Comparison of ENCODE assay signal across 19 cellular contexts in genomic region chr6:131980338-131980790, GRCh38. TPM values are rescaled to one million over a fixed set of nuclear protein-coding genes. Genes with fewer than 3 reads are reported as not detected.
A peak's percentile ranks its signal among the peaks of the same experiment; 100 is the strongest.
DNase-seq lines count a peak whose midpoint lies in the region; ATAC-seq and TF ChIP-seq lines count a peak whose summit lies in the region.
"Had no signal": no experiment of that assay in that cellular context is flagged by ENCODE, and none has a peak within 500 bp of the region (broad histone marks: within the 10 kb centered on the region; RNA-seq: fewer than 3 reads in every experiment).

No MANE protein-coding gene starts in this region.

- H2BK5ac ChIP-seq in IMR-90 (ENCODE audit: low read depth, low read length, poor library complexity, severe bottlenecking): peak overlapping the region; percentile 58

- 0 out of 2 replicates have a peak overlapping the region, but pooled peaks have one; percentile 21 for H3K56ac ChIP-seq in IMR-90 (ENCODE audit: extremely low read depth, insufficient read depth, low read length)

- CTCF ChIA-PET in IMR-90 (lab: Yijun Ruan, JAX): interaction anchor here (0.5 to 1.0 kb wide), 3 partner anchors 9 to 300 kb away, joined by 3 read pairs; no protein-coding TSS in a partner anchor

- H3K79me1 ChIP-seq in IMR-90 (ENCODE audit: low read depth in 1 of 2, low read length in 2 of 2): no peaks in the 10 kb centered on the region

- no peak; the same call in 1 of the 2 replicates for ATAC-seq in IMR-90 (ENCODE audit: low read depth)
- peak; percentile 62 for ATAC-seq in mucosa of descending colon
- ATAC-seq in HG02870 (IDR thresholded peaks at IDR 0.05; ENCODE audit: unreplicated experiment): no peak
- no peak for ATAC-seq in GM21529 (IDR thresholded peaks at IDR 0.05; ENCODE audit: unreplicated experiment)
- no peak for ATAC-seq in GM21447 (IDR thresholded peaks at IDR 0.05; ENCODE audit: unreplicated experiment)

- no peak overlapping the region for H3K4me3 Mint-ChIP-seq in chondrocyte (ENCODE audit: unreplicated experiment)
- H3K4me3 Mint-ChIP-seq: CD14-positive monocyte had no signal

- H3K9me1 ChIP-seq in IMR-90 (ENCODE audit: insufficient read depth, low read length): peaks cover 17% of the 10 kb centered on the region

- TF ChIP-seq POLR2A in IMR-90 (IDR thresholded peaks at IDR 0.05; ENCODE audit: low read depth, low read length): no peak

- DNase-seq in IMR-90 (no peak), chondrocyte (ENCODE audit: low spot score) (no peak), mucosa of descending colon (no peak), SHP77 (lab: John Stamatoyannopoulos, UW) (no peak)
- DNase-seq: COR-L47, DMS53, GOT3, MM.1S, NCI-H1105 treated with DMSO at 0.1 percent for 48 hours, NCI-H187 treated with DMSO at 0.1 percent for 48 hours, NCI-H2171, NCI-H82, SJCRH30 had no signal

- intact Hi-C loops in IMR-90 (cut with micrococcal nuclease): loop anchor here (5.0 kb wide), 1 partner anchor 82 kb away; no protein-coding TSS in a partner anchor
- intact Hi-C loops in mucosa of descending colon (cut with DNase I, micrococcal nuclease): no loop called here

- H3K4me2 ChIP-seq in IMR-90 (ENCODE audit: low read depth, low read length): 0 out of 2 replicates have a peak overlapping the region, but pooled peaks have one; percentile 13
- H3K4me2 ChIP-seq: KMS-11 had no signal

- H3K9me3 ChIP-seq in IMR-90 (ENCODE audit: control insufficient read depth, insufficient read depth, low read length): no peaks in the 10 kb centered on the region
- no peaks in the 10 kb centered on the region for H3K9me3 ChIP-seq in mucosa of descending colon
- H3K9me3 ChIP-seq: SJCRH30 had no signal

- H3K23ac ChIP-seq in IMR-90 (ENCODE audit: low read depth, low read length): peak overlapping the region; percentile 19; the same call in 1 of the 2 replicates

- peaks cover 19% of the 10 kb centered on the region for H3K4me1 ChIP-seq in IMR-90 (ENCODE audit: control insufficient read depth, insufficient read depth, low read length)
- peaks cover 15% of the 10 kb centered on the region for H3K4me1 ChIP-seq in mucosa of descending colon (ENCODE audit: low read depth)
- H3K4me1 ChIP-seq: SJCRH30 had no signal

- peak overlapping the region; percentile 95 for H3K27ac ChIP-seq in 22Rv1
- H3K27ac ChIP-seq in IMR-90 (ENCODE audit: insufficient read depth, low read length): peak overlapping the region; percentile 96
- H3K27ac ChIP-seq: KMS-11, SJCRH30 had no signal

- peak overlapping the region; percentile 58 for H3K27ac Mint-ChIP-seq in chondrocyte (ENCODE audit: unreplicated experiment)
- H3K27ac Mint-ChIP-seq: CD14-positive monocyte had no signal

- TF ChIP-seq CTCF in 22Rv1 (IDR thresholded peaks at IDR 0.05): no peak
- no peak for TF ChIP-seq CTCF in IMR-90 (conservative IDR thresholded peaks at IDR 0.05; ENCODE audit: low read depth, low read length)
- no peak for TF ChIP-seq CTCF in chondrocyte (IDR thresholded peaks at IDR 0.05)
- TF ChIP-seq CTCF in mucosa of descending colon (IDR thresholded peaks at IDR 0.05): no peak

- H3K36me3 Mint-ChIP-seq in chondrocyte (ENCODE audit: low read depth): no peaks in the 10 kb centered on the region
- H3K36me3 Mint-ChIP-seq: CD14-positive monocyte had no signal

- H4K91ac ChIP-seq in IMR-90 (ENCODE audit: insufficient read depth, low read depth, low read length): peak overlapping the region; percentile 74

- H3K27me3 Mint-ChIP-seq in chondrocyte (ENCODE audit: low read depth): no peaks in the 10 kb centered on the region

- peak overlapping the region; percentile 94 for H3K18ac ChIP-seq in IMR-90 (ENCODE audit: low read depth, low read length)

- H2AFZ ChIP-seq in IMR-90 (replicated peaks; ENCODE audit: low read length, poor library complexity): no peak overlapping the region

- H4K8ac ChIP-seq in IMR-90 (ENCODE audit: low read depth in 2 of 2, low read length in 2 of 2): peak overlapping the region; percentile 83 to 92; a peak in 3 of 4 replicates

- H2BK120ac ChIP-seq in IMR-90 (ENCODE audit: low read depth, low read length): peak overlapping the region; percentile 84

- 100% methylated on average over 1 of the region's 1 CpG; no CpG with 5 or more reads in 1 of the 2 experiments for WGBS in IMR-90 (ENCODE audit: extremely low coverage in 2 of 2, insufficient read length in 1 of 2), 2 experiments

- no peaks in the 10 kb centered on the region for H3K27me3 ChIP-seq in IMR-90 (ENCODE audit: control insufficient read depth, insufficient read depth, low read length)
- H3K27me3 ChIP-seq: SJCRH30 had no signal

- H4K5ac ChIP-seq in IMR-90 (ENCODE audit: low read depth, low read length): peak overlapping the region; percentile 92

- BruUV-seq in IMR-90 (replicated peaks; lab: Mats Ljungman, UMichigan): no TSS peak

- peaks cover 83% of the 10 kb centered on the region for H3K4me1 Mint-ChIP-seq in chondrocyte (ENCODE audit: low read depth)
- H3K4me1 Mint-ChIP-seq: CD14-positive monocyte had no signal

- H3K14ac ChIP-seq in IMR-90 (replicated peaks; ENCODE audit: low read depth, low read length): peak overlapping the region; percentile 62; the same call in 1 of the 2 replicates

- peak overlapping the region; percentile 33; the same call in 1 of the 2 replicates for H3K9ac ChIP-seq in IMR-90 (ENCODE audit: low read depth, low read length)
- H3K9ac ChIP-seq: KMS-11 had no signal

- H2BK15ac ChIP-seq in IMR-90 (ENCODE audit: low read depth, low read length): peak overlapping the region; percentile 99; the same call in 2 of the 3 replicates

- H3K4me3 ChIP-seq in IMR-90 (ENCODE audit: insufficient read depth, low read depth, low read length) (no peak overlapping the region), mucosa of descending colon (no peak overlapping the region)
- H3K4me3 ChIP-seq: SJCRH30 had no signal

- POLR2A ChIA-PET in IMR-90 (lab: Charles Lee; ENCODE audit: unreplicated experiment): interaction anchor here (0.7 to 2.1 kb wide), 2 partner anchors 29 to 152 kb away, joined by 3 to 8 read pairs; partner anchors contain the start of gene CCN2

- peak overlapping the region; percentile 87 for H2BK20ac ChIP-seq in IMR-90 (ENCODE audit: low read depth, low read length)

- H3K9me3 Mint-ChIP-seq in chondrocyte (ENCODE audit: low read depth): no peaks in the 10 kb centered on the region

- H2AK5ac ChIP-seq in IMR-90 (ENCODE audit: low read depth, low read length): peak overlapping the region; percentile 97

- H3K36me3 ChIP-seq in IMR-90 (ENCODE audit: control insufficient read depth, insufficient read depth, low read length): no peaks in the 10 kb centered on the region
- H3K36me3 ChIP-seq in mucosa of descending colon (ENCODE audit: low read depth): no peaks in the 10 kb centered on the region
- H3K36me3 ChIP-seq: SJCRH30 had no signal

- peak overlapping the region; percentile 91 for H3K4ac ChIP-seq in IMR-90 (ENCODE audit: low read depth, low read length)

- dilution Hi-C loops in IMR-90 (cut with HindIII; ENCODE audit: low sequenced_read_pairs, unreplicated experiment): no loop called here

- in situ Hi-C loops in IMR-90 (cut with MboI; ENCODE audit: low sequenced_read_pairs): no loop called here

- H4K20me1 ChIP-seq in IMR-90 (ENCODE audit: insufficient read depth, low read length): no peaks in the 10 kb centered on the region

- no peak overlapping the region for H2AK9ac ChIP-seq in IMR-90 (replicated peaks; ENCODE audit: low read depth, low read length, poor library complexity)

- TF ChIP-seq RAD21 in IMR-90 (IDR thresholded peaks at IDR 0.05; ENCODE audit: low read length): 0 out of 2 replicates have a peak, but pooled peaks have one; percentile 13

TF ChIP-seq in IMR-90, 13 proteins besides CTCF, POLR2A, EP300 and RAD21:
- TF ChIP-seq NFE2L2 (IDR thresholded peaks at IDR 0.05; ENCODE audit: low read depth, low read length): no peak
- TF ChIP-seq ELK1 (IDR thresholded peaks at IDR 0.05; ENCODE audit: borderline replicate concordance, low read depth, low read length): no peak
- TF ChIP-seq RFX5 (IDR thresholded peaks at IDR 0.05; ENCODE audit: low read depth, low read length): no peak
- TF ChIP-seq USF2 (IDR thresholded peaks at IDR 0.05; ENCODE audit: low read depth, low read length): no peak
- no peak for TF ChIP-seq RCOR1 (IDR thresholded peaks at IDR 0.05; ENCODE audit: insufficient replicate concordance, low read length)
- no peak; the same call in 1 of the 2 replicates for TF ChIP-seq FOS (IDR thresholded peaks at IDR 0.05; ENCODE audit: low read depth, low read length)
- no peak for TF ChIP-seq MAFK (IDR thresholded peaks at IDR 0.05; ENCODE audit: low read depth, low read length)
- TF ChIP-seq SMC3 (IDR thresholded peaks at IDR 0.05; ENCODE audit: low read depth, low read length): no peak
- TF ChIP-seq MAZ (IDR thresholded peaks at IDR 0.05; ENCODE audit: borderline replicate concordance, low read depth, low read length): no peak
- TF ChIP-seq MXI1 (IDR thresholded peaks at IDR 0.05; ENCODE audit: borderline replicate concordance, low read depth, low read length): no peak
- no peak for TF ChIP-seq BHLHE40 (IDR thresholded peaks at IDR 0.05; ENCODE audit: low read depth, low read length)
- TF ChIP-seq CEBPB (IDR thresholded peaks at IDR 0.05; ENCODE audit: low read depth, low read length): no peak
- no peak for TF ChIP-seq CHD1 (IDR thresholded peaks at IDR 0.05; ENCODE audit: low read depth, low read length)

RNA-seq across cellular contexts. Expression of gene CCN2, which starts 29.2 kb away (rescaled TPM):
- total RNA-seq in IMR-90 (2012; rRNA removed) (148 and 211 TPM in 2 replicates), chondrocyte (1,296 to 1,346 TPM (median 1,334 TPM) in 3 replicates), mucosa of descending colon (10 to 100 TPM; 17.1 to 39.7 (median 39.4) TPM)
- 1,205 and 1,345 TPM in 2 replicates for polyA plus RNA-seq in IMR-90 (2012; rRNA removed)
- polyA plus RNA-seq in IMR-90 (2012; cell fraction: cytosol; rRNA removed): 703 and 2,182 TPM in 2 replicates
- polyA plus RNA-seq in IMR-90 (2012; cell fraction: nucleus; rRNA removed; ENCODE audit: low replicate concordance): 1,717 and 1,819 TPM in 2 replicates
- polyA plus RNA-seq: CD14-positive monocyte had no signal
